In genomic region chrX:118495958-118496762, GRCh38 we compare ENCODE assay signal across 8 cellular contexts. TPM values are rescaled to one million over a fixed set of nuclear protein-coding genes. Genes with fewer than 3 reads are reported as not detected.
DNase-seq lines count a peak whose midpoint lies in the region; ATAC-seq and TF ChIP-seq lines count a peak whose summit lies in the region.

No MANE protein-coding gene starts in this region.

- H3K9me3 ChIP-seq in ectodermal cell (ENCODE audit: control insufficient read depth, low read length): no peaks in the 10 kb centered on the region
- H3K9me3 ChIP-seq in mucosa of rectum (ENCODE audit: control insufficient read depth in 2 of 2, low read length in 2 of 2): no peaks in the 10 kb centered on the region

- ATAC-seq in HG02588 (IDR thresholded peaks at IDR 0.05; ENCODE audit: unreplicated experiment): peak; percentile 54

- H3K27ac ChIP-seq in ectodermal cell (ENCODE audit: insufficient read depth, low read depth, low read length, poor library complexity, severe bottlenecking): no peak overlapping the region
- peak overlapping the region; percentile 58 to 76 for H3K27ac ChIP-seq in mucosa of rectum (ENCODE audit: low read depth in 2 of 2, low read length in 2 of 2)

- in situ Hi-C loops in GM13977 (cut with MboI; ENCODE audit: low pct_unique_long_range_greater_than_20kb, low sequenced_read_pairs, unreplicated experiment): no loop called here

- H3K4me3 ChIP-seq in ectodermal cell (ENCODE audit: insufficient read depth, low read depth, low read length) (peak overlapping the region; percentile 56), mucosa of rectum (ENCODE audit: low read length in 2 of 2) (peak overlapping the region; percentile 60 to 77)

- DNase-seq in GM13977 (ENCODE audit: low spot score): peak; percentile 50
- peak; percentile 6 for DNase-seq in NCI-H146 treated with DMSO at 0.1 percent for 48 hours (lab: John Stamatoyannopoulos, UW; ENCODE audit: unreplicated experiment)
- DNase-seq in activated CD4-positive, alpha-beta T cell treated with anti-CD3 and anti-CD28 coated beads for 4 hours: peak; percentile 64 to 68
- DNase-seq in stimulated activated CD8-positive, alpha-beta memory T cell treated with anti-CD3 and anti-CD28 coated beads, Interleukin-7, amount 100 ng/mL, for 1 hour (ENCODE audit: low read depth in 2 of 2): peak; percentile 43 to 50
- no peak for DNase-seq in cerebellum (ENCODE audit: low spot score)

- WGBS in ectodermal cell, 2 experiments: 0% methylated on average over 76 to 79 of the region's 81 CpGs

- H3K9ac ChIP-seq in mucosa of rectum (ENCODE audit: low read depth in 1 of 2, low read length in 2 of 2): peak overlapping the region; percentile 47 to 60

- H3K27me3 ChIP-seq in ectodermal cell (ENCODE audit: control insufficient read depth, insufficient read depth, low read length, poor library complexity, severe bottlenecking): peaks cover 12% of the 10 kb centered on the region
- H3K27me3 ChIP-seq in mucosa of rectum (ENCODE audit: control insufficient read depth in 2 of 2, insufficient read depth in 2 of 2, low read length in 2 of 2): peaks cover 0 to 2% of the 10 kb centered on the region in 2 donors

- H3K36me3 ChIP-seq in ectodermal cell (ENCODE audit: control insufficient read depth, insufficient read depth, low read length) (no peaks in the 10 kb centered on the region), mucosa of rectum (ENCODE audit: control insufficient read depth in 2 of 2, insufficient read depth in 2 of 2, low read length in 2 of 2) (no peaks in the 10 kb centered on the region)

- no peak for TF ChIP-seq CTCF in GM13977 (IDR thresholded peaks at IDR 0.05; ENCODE audit: extremely low read depth, insufficient read depth, missing control alignments)

- H3K4me1 ChIP-seq in ectodermal cell (ENCODE audit: control insufficient read depth, insufficient read depth, low read length) (peaks cover 11% of the 10 kb centered on the region), mucosa of rectum (ENCODE audit: control insufficient read depth in 2 of 2, insufficient read depth in 2 of 2, low read length in 2 of 2) (peaks cover 0 to 3% of the 10 kb centered on the region in 2 donors)

RNA-seq across cellular contexts. Expression of gene DOCK11, which starts 0.5 kb away (rescaled TPM):
- polyA plus RNA-seq in ectodermal cell (2013, experiment 1 of 4): 26.5 TPM
- polyA plus RNA-seq in ectodermal cell (2013, experiment 2 of 4): 26.3 TPM
- 16.2 TPM for polyA plus RNA-seq in ectodermal cell (2013, experiment 3 of 4)
- polyA plus RNA-seq in ectodermal cell (2013, experiment 4 of 4): 21.7 TPM
- 40.2 TPM for total RNA-seq in cerebellum
